In the genomic region with DNA sequence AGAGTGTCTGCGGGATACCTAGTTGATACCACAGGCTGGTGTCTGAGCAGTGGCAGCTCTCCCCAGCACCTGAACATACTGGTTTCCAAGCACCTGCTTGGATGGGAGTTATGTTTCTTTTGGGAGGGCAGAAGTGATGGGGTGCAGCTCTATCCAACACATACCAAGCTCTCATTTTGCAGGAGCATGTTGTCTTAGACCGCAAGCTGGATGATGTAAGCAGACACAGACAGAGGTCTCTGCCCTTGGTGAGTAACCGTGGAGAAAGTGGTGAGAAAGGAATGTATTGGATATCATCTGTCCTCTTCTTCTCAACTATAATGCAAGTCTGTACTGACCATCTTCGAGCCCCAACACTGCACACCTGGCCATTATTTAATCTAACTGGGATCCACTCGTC, we compare ENCODE assay signal across 22 cellular contexts. TPM values are rescaled to one million over a fixed set of nuclear protein-coding genes. Genes with fewer than 3 reads are reported as not detected.
A peak's percentile ranks its signal among the peaks of the same experiment; 100 is the strongest.
DNase-seq lines count a peak whose midpoint lies in the region; ATAC-seq, FAIRE-seq and TF ChIP-seq lines count a peak whose summit lies in the region.
"Had no signal": no experiment of that assay in that cellular context is flagged by ENCODE, and none has a peak within 500 bp of the region (broad histone marks: within the 10 kb centered on the region; RNA-seq: fewer than 3 reads in every experiment).

No MANE protein-coding gene starts in this region.

- peak overlapping the region; percentile 76 for H3K27ac ChIP-seq in HUES48 (ENCODE audit: low read depth, low read length)
- no peak overlapping the region for H3K27ac ChIP-seq in thyroid gland
- H3K27ac ChIP-seq: colonic mucosa, KMS-11, PC-9 had no signal

- WGBS in thyroid gland, 2 donors: 82 to 86% methylated on average over 5 of the region's 5 CpGs

- ATAC-seq in HG03520 (IDR thresholded peaks at IDR 0.05; ENCODE audit: unreplicated experiment) (no peak), GM19463 (IDR thresholded peaks at IDR 0.05; ENCODE audit: unreplicated experiment) (no peak)
- ATAC-seq: GM12878 had no signal

- no peak for TF ChIP-seq POLR2A in thyroid gland (IDR thresholded peaks at IDR 0.05)

- no peak overlapping the region for H3K9ac ChIP-seq in HUES48 (ENCODE audit: low read depth, low read length)
- H3K9ac ChIP-seq: KMS-11 had no signal

- H3K9me3 ChIP-seq in HUES48 (ENCODE audit: control insufficient read depth, insufficient read depth, low read length) (no peaks in the 10 kb centered on the region), thyroid gland (no peaks in the 10 kb centered on the region)
- H3K9me3 ChIP-seq: colonic mucosa had no signal

- peak; percentile 76 for DNase-seq in AG08396 (ENCODE audit: low spot score)
- DNase-seq in cardiac fibroblast (ENCODE audit: low read depth in 2 of 2): peak; percentile 60 to 81
- peak; percentile 54 for DNase-seq in kidney glomerular epithelial cell (lab: John Stamatoyannopoulos, UW)
- DNase-seq in thyroid gland: no peak
- no peak for DNase-seq in urothelium cell line (ENCODE audit: low spot score)
- DNase-seq: activated B cell treated with CpG ODN at 0.5 μM for 24 hours; activated naive CD4-positive, alpha-beta T cell treated with anti-CD3 and anti-CD28 coated beads, Interleukin-2, amount 50 U/mL, for 16 hours; colonic mucosa; foreskin melanocyte; midbrain; NCI-H1436 treated with DMSO at 0.1 percent for 48 hours; NCI-H510A; occipital lobe; PC-9; small intestine; substantia nigra had no signal

- no peaks in the 10 kb centered on the region for H3K27me3 ChIP-seq in HUES48 (ENCODE audit: control insufficient read depth, insufficient read depth, low read length)
- H3K27me3 ChIP-seq in thyroid gland: no peaks in the 10 kb centered on the region
- H3K27me3 ChIP-seq: colonic mucosa had no signal

- FAIRE-seq in urothelium cell line (lab: Jason Lieb, UNC): no peak
- FAIRE-seq: GM12878, small intestine had no signal

- H3K4me3 ChIP-seq in HUES48 (ENCODE audit: low read depth, low read length): no peak overlapping the region
- no peak overlapping the region for H3K4me3 ChIP-seq in cardiac fibroblast (replicated peaks in 1 of 2; ENCODE audit: low read depth in 2 of 2, low read length in 2 of 2)
- H3K4me3 ChIP-seq in thyroid gland (replicated peaks in 1 of 3): no peak overlapping the region
- H3K4me3 ChIP-seq: colonic mucosa, GM12878, PC-9 had no signal

- peaks cover 68% of the 10 kb centered on the region for H3K4me1 ChIP-seq in HUES48 (ENCODE audit: control insufficient read depth, insufficient read depth, low read length)
- no peaks in the 10 kb centered on the region for H3K4me1 ChIP-seq in thyroid gland
- H3K4me1 ChIP-seq: colonic mucosa had no signal

- H3K36me3 ChIP-seq in HUES48 (ENCODE audit: control insufficient read depth, insufficient read depth, low read length) (peaks cover 11% of the 10 kb centered on the region; the same call in 1 of the 2 replicates), thyroid gland (peaks cover 0 to 2% of the 10 kb centered on the region in 2 donors)
- H3K36me3 ChIP-seq: colonic mucosa had no signal

- no peak for TF ChIP-seq CTCF in cardiac fibroblast (IDR thresholded peaks at IDR 0.05; ENCODE audit: low read depth, low read length)
- TF ChIP-seq CTCF in thyroid gland (IDR thresholded peaks at IDR 0.05): no peak

- intact Hi-C loops in thyroid gland (cut with DNase I): no loop called here

RNA-seq across cellular contexts. Expression of a gene that starts 37.4 kb away (rescaled TPM):
- 10 to 100 TPM; 34.0 to 78.6 (median 51.9) TPM for total RNA-seq in thyroid gland

RNA-seq across cellular contexts. Expression of a gene that starts 38.4 kb away (rescaled TPM):
- total RNA-seq in thyroid gland: not detected
- total RNA-seq: activated B cell treated with CpG ODN at 0.5 μM for 24 hours, B cell, colonic mucosa, GM12878, occipital lobe, PC-9 had no signal

Comparison
In these comparisons a context has a peak if more than half of its experiments do, and no peak if none do; other contexts are left out.
1. DNase-seq: peak in AG08396 (single experiment), cardiac fibroblast (2 of 2) and kidney glomerular epithelial cell (single experiment); none in thyroid gland (0 of 2) and urothelium cell line (single experiment).